In genomic region chr17:20279631-20280030, GRCh38 we compare ENCODE assay signal across 26 cellular contexts.
DNase-seq lines count a peak whose midpoint lies in the region; ATAC-seq and TF ChIP-seq lines count a peak whose summit lies in the region.
"Had no signal": no experiment of that assay in that cellular context is flagged by ENCODE, and none has a peak within 500 bp of the region (broad histone marks: within the 10 kb centered on the region; RNA-seq: fewer than 3 reads in every experiment).

No MANE protein-coding gene starts in this region.

- CTCF ChIA-PET in naive thymus-derived CD4-positive, alpha-beta T cell (lab: Charles Lee), result interaction anchor here (0.5 to 1.6 kb wide), 3 partner anchors 41 to 163 kb away, joined by 3 to 4 read pairs (median 3); no protein-coding TSS in a partner anchor

- no peak for ATAC-seq in naive thymus-derived CD4-positive, alpha-beta T cell
- no peak for ATAC-seq in left lobe of liver
- ATAC-seq: A549, Right ventricle myocardium inferior had no signal

- H3K27me3 Mint-ChIP-seq in CD14-positive monocyte (ENCODE audit: low read depth in 3 of 3), result peaks cover 0 to 3% (median 0%) of the 10 kb centered on the region in 3 donors
- H3K27me3 Mint-ChIP-seq in naive thymus-derived CD4-positive, alpha-beta T cell, result no peaks in the 10 kb centered on the region
- H3K27me3 Mint-ChIP-seq: CD4-positive, alpha-beta memory T cell; IgD-negative memory B cell had no signal

- H3K36me3 Mint-ChIP-seq in CD14-positive monocyte, result peaks cover 24 to 51% of the 10 kb centered on the region in 2 donors
- H3K36me3 Mint-ChIP-seq in naive thymus-derived CD4-positive, alpha-beta T cell, result peaks cover 0 to 3% (median 3%) of the 10 kb centered on the region in 5 donors
- H3K36me3 Mint-ChIP-seq: CD4-positive, alpha-beta memory T cell had no signal

- H3K27me3 ChIP-seq in SJCRH30 (no peaks in the 10 kb centered on the region), HAP-1 (ENCODE audit: low read depth) (no peaks in the 10 kb centered on the region)
- H3K27me3 ChIP-seq in naive thymus-derived CD4-positive, alpha-beta T cell (ENCODE audit: control insufficient read depth in 2 of 2, insufficient read depth in 2 of 2, low read length in 2 of 2), result no peaks in the 10 kb centered on the region
- H3K27me3 ChIP-seq: BLaER1 treated with 17β-estradiol and CSF1 and Interleukin-3, amounts not matched to agents 10 nM and 100 nM; SJSA1 had no signal

- peaks cover 8% of the 10 kb centered on the region for H3K36me3 ChIP-seq in SJCRH30
- no peaks in the 10 kb centered on the region for H3K36me3 ChIP-seq in naive thymus-derived CD4-positive, alpha-beta T cell (ENCODE audit: control insufficient read depth in 2 of 3, insufficient read depth in 3 of 3, low read length in 3 of 3)
- no peaks in the 10 kb centered on the region for H3K36me3 ChIP-seq in HAP-1 (replicated peaks)

- in situ Hi-C loops in HAP-1 (cut with MboI; ENCODE audit: low sequenced_read_pairs), result no loop called here

- TF ChIP-seq CTCF in CD14-positive monocyte (IDR thresholded peaks at IDR 0.05), result no peak

- intact Hi-C loops in CD14-positive monocyte (cut with micrococcal nuclease), result no loop called here
- intact Hi-C loops in naive thymus-derived CD4-positive, alpha-beta T cell (cut with micrococcal nuclease), result loop anchor here (2.0 to 5.0 kb wide), 3 partner anchors 29 to 122 kb away; no protein-coding TSS in a partner anchor

- peaks cover 0 to 3% (median 0%) of the 10 kb centered on the region in 7 donors for H3K9me3 Mint-ChIP-seq in CD14-positive monocyte
- peaks cover 0 to 3% (median 0%) of the 10 kb centered on the region in 11 donors for H3K9me3 Mint-ChIP-seq in naive thymus-derived CD4-positive, alpha-beta T cell
- H3K9me3 Mint-ChIP-seq: CD4-positive, alpha-beta memory T cell had no signal

- peaks cover 68% of the 10 kb centered on the region for H3K4me1 Mint-ChIP-seq in CD14-positive monocyte
- peaks cover 45 to 83% (median 73%) of the 10 kb centered on the region in 7 donors for H3K4me1 Mint-ChIP-seq in naive thymus-derived CD4-positive, alpha-beta T cell
- H3K4me1 Mint-ChIP-seq: IgD-negative memory B cell had no signal

- H3K9me3 ChIP-seq in SJCRH30 (replicated peaks), result no peaks in the 10 kb centered on the region
- H3K9me3 ChIP-seq in naive thymus-derived CD4-positive, alpha-beta T cell (ENCODE audit: control insufficient read depth in 2 of 3, low read length in 3 of 3), result no peaks in the 10 kb centered on the region
- H3K9me3 ChIP-seq in HAP-1, result no peaks in the 10 kb centered on the region
- H3K9me3 ChIP-seq: A549; BLaER1 treated with 17β-estradiol and CSF1 and Interleukin-3, amounts not matched to agents 10 nM and 100 nM; SJSA1 had no signal

- peak overlapping the region; percentile 90 to 98 (median 97) for H3K27ac Mint-ChIP-seq in CD14-positive monocyte
- peak overlapping the region in 7 of 9 donors; percentile 0 to 83 (median 29) for H3K27ac Mint-ChIP-seq in naive thymus-derived CD4-positive, alpha-beta T cell
- H3K27ac Mint-ChIP-seq: IgD-negative memory B cell had no signal

- H3K4me1 ChIP-seq in SJCRH30 (peaks cover 27% of the 10 kb centered on the region), HAP-1 (no peaks in the 10 kb centered on the region)
- peaks cover 0 to 45% of the 10 kb centered on the region in 2 donors for H3K4me1 ChIP-seq in naive thymus-derived CD4-positive, alpha-beta T cell (ENCODE audit: control insufficient read depth in 2 of 2, insufficient read depth in 2 of 2, low read length in 2 of 2)
- H3K4me1 ChIP-seq: A549, SJSA1 had no signal

- POLR2A ChIA-PET in naive thymus-derived CD4-positive, alpha-beta T cell (lab: Charles Lee), result no interaction called here

- H3K4me3 Mint-ChIP-seq in CD14-positive monocyte, result no peak overlapping the region
- peak overlapping the region in 3 of 10 donors; percentile 5 to 38 (median 32) for H3K4me3 Mint-ChIP-seq in naive thymus-derived CD4-positive, alpha-beta T cell
- H3K4me3 Mint-ChIP-seq: IgD-negative memory B cell had no signal

- no peak overlapping the region for H3K4me3 ChIP-seq in SJCRH30
- H3K4me3 ChIP-seq in naive thymus-derived CD4-positive, alpha-beta T cell (ENCODE audit: low read length), result no peak overlapping the region
- no peak overlapping the region for H3K4me3 ChIP-seq in HAP-1
- H3K4me3 ChIP-seq: A549; BLaER1 treated with 17β-estradiol and CSF1 and Interleukin-3, amounts not matched to agents 10 nM and 100 nM; PC-9; SJSA1 had no signal

- DNase-seq in CD14-positive monocyte (ENCODE audit: low spot score) (no peak), NCI-H1694 (lab: John Stamatoyannopoulos, UW) (peak; percentile 42), SJCRH30 (peak; percentile 34 to 58), left lobe of liver (ENCODE audit: low spot score) (no peak), HAP-1 (ENCODE audit: low spot score in 2 of 2) (no peak)
- DNase-seq in naive thymus-derived CD4-positive, alpha-beta T cell, result no peak
- DNase-seq in stimulated activated naive CD4-positive, alpha-beta T cell treated with Interleukin-2 at 50 U/mL for 16 hours (lab: John Stamatoyannopoulos, UW), result no peak
- DNase-seq: AML-193; CD4-positive, alpha-beta memory T cell; COR-L47; DMS79 treated with DMSO at 0.1 percent for 48 hours; GF-D8; MM.1S; NCI-H1048; NCI-H1417; NCI-H187; NCI-H2081 treated with DMSO at 0.1 percent for 48 hours; NCI-H2227 treated with DMSO at 0.1 percent for 48 hours; NK-92 treated with Interleukin-12 subunit alpha and Interleukin-12 subunit beta, amount 100 ng/mL, for 24 hours; PC-9 had no signal

- no peak overlapping the region for H3K27ac ChIP-seq in SJCRH30
- no peak overlapping the region for H3K27ac ChIP-seq in naive thymus-derived CD4-positive, alpha-beta T cell (ENCODE audit: low read depth, low read length)
- H3K27ac ChIP-seq: A549; BLaER1 treated with 17β-estradiol and CSF1 and Interleukin-3, amounts not matched to agents 10 nM and 100 nM; KMS-11; PC-9; SJSA1 had no signal

Comparison
In these comparisons a context has a peak if more than half of its experiments do, and no peak if none do; other contexts are left out.
1. DNase-seq: peak in NCI-H1694 (single experiment) and SJCRH30 (2 of 2); none in CD14-positive monocyte (single experiment), naive thymus-derived CD4-positive, alpha-beta T cell (0 of 9), left lobe of liver (single experiment), HAP-1 (0 of 2) and stimulated activated naive CD4-positive, alpha-beta T cell treated with Interleukin-2 at 50 U/mL for 16 hours (single experiment).
2. intact Hi-C loops: an anchor here in naive thymus-derived CD4-positive, alpha-beta T cell (2.0 to 5.0 kb wide); none called in CD14-positive monocyte.